In the genomic region with DNA sequence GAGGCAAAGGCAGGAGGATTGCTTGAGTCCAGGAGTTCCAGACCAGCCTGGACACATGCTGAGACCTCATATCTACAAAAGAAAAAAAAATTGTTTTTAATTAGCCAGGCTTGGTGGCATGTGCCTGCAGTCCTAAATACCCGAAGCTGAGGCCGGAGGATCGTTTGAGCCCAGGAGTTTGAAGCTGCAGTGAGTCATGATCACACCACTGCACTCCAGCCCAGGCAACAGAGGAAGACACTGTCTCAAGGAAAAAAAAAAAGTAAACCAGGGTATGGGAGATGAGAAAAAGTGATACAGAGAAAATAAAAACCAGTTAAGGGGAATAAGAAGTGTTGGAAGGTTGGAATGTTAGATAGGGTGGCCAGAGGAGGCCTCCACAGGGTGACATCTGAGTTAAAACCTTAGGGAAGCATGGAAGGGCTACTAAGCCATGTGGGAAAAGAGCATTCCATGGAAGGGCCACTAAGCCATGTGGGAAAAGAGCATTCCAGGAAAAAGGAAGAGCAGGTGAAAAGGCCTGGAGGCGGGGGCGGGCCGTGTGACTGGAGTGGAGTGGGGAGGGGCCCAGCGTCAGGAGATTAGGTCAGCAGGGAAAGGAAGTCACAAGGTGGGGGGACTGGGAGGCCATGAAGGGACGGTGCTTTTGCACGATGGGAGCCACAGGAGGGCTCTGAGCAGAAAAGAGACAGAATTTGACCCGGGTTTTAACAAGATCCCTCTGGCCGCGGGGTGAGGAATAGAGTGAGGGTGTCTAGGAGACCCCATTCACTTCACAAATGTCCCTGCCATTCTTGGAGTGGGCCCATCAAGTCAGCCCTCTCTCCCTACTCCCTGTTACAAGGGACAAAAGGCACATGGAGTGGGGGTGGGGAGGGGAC, we compare ENCODE assay signal across 13 cellular contexts. TPM values are rescaled to one million over a fixed set of nuclear protein-coding genes. Genes with fewer than 3 reads are reported as not detected.
A peak's percentile ranks its signal among the peaks of the same experiment; 100 is the strongest.
DNase-seq lines count a peak whose midpoint lies in the region; ATAC-seq and TF ChIP-seq lines count a peak whose summit lies in the region.
"Had no signal": no experiment of that assay in that cellular context is flagged by ENCODE, and none has a peak within 500 bp of the region (broad histone marks: within the 10 kb centered on the region; RNA-seq: fewer than 3 reads in every experiment).

No MANE protein-coding gene starts in this region.

- peak; percentile 21 to 59 (median 24) for ATAC-seq in right lobe of liver
- ATAC-seq in activated CD4-positive, alpha-beta T cell treated with anti-CD3 and anti-CD28 coated beads for 36 hours, result no peak

- TF ChIP-seq CTCF in chondrocyte (IDR thresholded peaks at IDR 0.05), result no peak
- no peak for TF ChIP-seq CTCF in right lobe of liver (IDR thresholded peaks at IDR 0.05)

- intact Hi-C loops in right lobe of liver (cut with DNase I), result no loop called here
- intact Hi-C loops in activated CD4-positive, alpha-beta T cell treated with anti-CD3 and anti-CD28 coated beads for 36 hours (cut with DNase I, micrococcal nuclease), result no loop called here

- no peaks in the 10 kb centered on the region for H3K4me1 ChIP-seq in right lobe of liver
- H3K4me1 ChIP-seq: colonic mucosa had no signal

- CTCF ChIA-PET in activated CD4-positive, alpha-beta T cell treated with anti-CD3 and anti-CD28 coated beads for 36 hours (lab: Charles Lee), result interaction anchor here (0.8 kb wide), 1 partner anchor 139 kb away, joined by 4 read pairs; no protein-coding TSS in a partner anchor

- TF ChIP-seq POLR2A in right lobe of liver (IDR thresholded peaks at IDR 0.05), result no peak

- H3K36me3 Mint-ChIP-seq in chondrocyte (ENCODE audit: low read depth), result no peaks in the 10 kb centered on the region
- no peaks in the 10 kb centered on the region for H3K36me3 Mint-ChIP-seq in activated CD4-positive, alpha-beta T cell treated with anti-CD3 and anti-CD28 coated beads for 36 hours (ENCODE audit: low read depth)
- H3K36me3 Mint-ChIP-seq: CD4-positive, alpha-beta memory T cell had no signal

- no peaks in the 10 kb centered on the region for H3K9me3 ChIP-seq in right lobe of liver
- H3K9me3 ChIP-seq: colonic mucosa had no signal

- 79% methylated on average over 12 of the region's 12 CpGs for WGBS in right lobe of liver (ENCODE audit: insufficient coverage, low coverage, low lambda C conversion rate, missing lambda C conversion rate)

- H3K27me3 Mint-ChIP-seq in chondrocyte (ENCODE audit: low read depth), result no peaks in the 10 kb centered on the region
- H3K27me3 Mint-ChIP-seq in activated CD4-positive, alpha-beta T cell treated with anti-CD3 and anti-CD28 coated beads for 36 hours, result no peaks in the 10 kb centered on the region

- no peaks in the 10 kb centered on the region for H3K36me3 ChIP-seq in right lobe of liver
- H3K36me3 ChIP-seq: colonic mucosa had no signal

- H3K4me1 Mint-ChIP-seq in chondrocyte (ENCODE audit: low read depth), result peaks cover 9% of the 10 kb centered on the region
- H3K4me1 Mint-ChIP-seq in activated CD4-positive, alpha-beta T cell treated with anti-CD3 and anti-CD28 coated beads for 36 hours, result no peaks in the 10 kb centered on the region
- H3K4me1 Mint-ChIP-seq: CD4-positive, alpha-beta memory T cell had no signal

- peak overlapping the region; percentile 97 for H3K27ac Mint-ChIP-seq in chondrocyte (ENCODE audit: unreplicated experiment)
- H3K27ac Mint-ChIP-seq in activated CD4-positive, alpha-beta T cell treated with anti-CD3 and anti-CD28 coated beads for 36 hours, result no peak overlapping the region
- H3K27ac Mint-ChIP-seq: CD4-positive, alpha-beta memory T cell; progenitor cell of endocrine pancreas had no signal

- H3K9me3 Mint-ChIP-seq in chondrocyte (ENCODE audit: low read depth), result no peaks in the 10 kb centered on the region
- H3K9me3 Mint-ChIP-seq in activated CD4-positive, alpha-beta T cell treated with anti-CD3 and anti-CD28 coated beads for 36 hours (ENCODE audit: low read depth), result no peaks in the 10 kb centered on the region
- H3K9me3 Mint-ChIP-seq: CD4-positive, alpha-beta memory T cell had no signal

- H3K4me3 ChIP-seq in right lobe of liver, result no peak overlapping the region
- H3K4me3 ChIP-seq: colonic mucosa had no signal

- POLR2A ChIA-PET in activated CD4-positive, alpha-beta T cell treated with anti-CD3 and anti-CD28 coated beads for 36 hours (lab: Charles Lee), result no interaction called here

- H3K27ac ChIP-seq in right lobe of liver, result no peak overlapping the region
- H3K27ac ChIP-seq: colonic mucosa had no signal

- DNase-seq in Daoy (ENCODE audit: low read depth) (peak; percentile 77), NCI-H2029 treated with DMSO at 0.1 percent for 48 hours (lab: John Stamatoyannopoulos, UW) (peak; percentile 35), chondrocyte (ENCODE audit: low spot score) (no peak), right lobe of liver (peak in 1 of 3 donors; percentile 47), nucleus accumbens (lab: John Stamatoyannopoulos, UW) (no peak), NCI-H2081 treated with DMSO at 0.1 percent for 48 hours (lab: John Stamatoyannopoulos, UW) (no peak), NCI-H526 treated with DMSO at 0.1 percent for 48 hours (lab: John Stamatoyannopoulos, UW) (no peak)
- no peak for DNase-seq in activated CD4-positive, alpha-beta T cell treated with anti-CD3 and anti-CD28 coated beads for 36 hours
- DNase-seq: CD4-positive, alpha-beta memory T cell; colonic mucosa; NCI-H2171 treated with DMSO at 0.1 percent for 48 hours; SW 1271 had no signal

- H3K4me3 Mint-ChIP-seq in chondrocyte (ENCODE audit: unreplicated experiment), result no peak overlapping the region
- H3K4me3 Mint-ChIP-seq in activated CD4-positive, alpha-beta T cell treated with anti-CD3 and anti-CD28 coated beads for 36 hours, result no peak overlapping the region
- H3K4me3 Mint-ChIP-seq: CD4-positive, alpha-beta memory T cell had no signal

- no peaks in the 10 kb centered on the region for H3K27me3 ChIP-seq in right lobe of liver
- H3K27me3 ChIP-seq: colonic mucosa had no signal

RNA-seq across cellular contexts. Expression of gene CPNE5, which starts 18.3 kb away (rescaled TPM):
- total RNA-seq in Daoy (2014; rRNA removed; shearing (Covaris generic)), result 0.63 TPM in 1 of 2 replicates, not detected in the other
- total RNA-seq in chondrocyte (0.18 TPM in 1 of 3 replicates, not detected in the others), right lobe of liver (under 1 TPM; 0.12 to 0.84 (median 0.23) TPM)
- total RNA-seq in activated CD4-positive, alpha-beta T cell treated with anti-CD3 and anti-CD28 coated beads for 36 hours, result 1 to 10 TPM; 1.1 to 1.3 TPM

RNA-seq across cellular contexts. Expression of gene PPIL1, which starts 53.7 kb away (rescaled TPM):
- 88.3 and 108 TPM in 2 replicates for total RNA-seq in Daoy (2014; rRNA removed; shearing (Covaris generic))
- total RNA-seq in chondrocyte (25.0 to 33.5 TPM (median 25.6 TPM) in 3 replicates), right lobe of liver (10 to 100 TPM; 11.2 to 29.2 (median 16.5) TPM)
- total RNA-seq in activated CD4-positive, alpha-beta T cell treated with anti-CD3 and anti-CD28 coated beads for 36 hours, result 10 to 100 TPM; 45.9 to 46.0 TPM

Comparison
In these comparisons a context has a peak if more than half of its experiments do, and no peak if none do; other contexts are left out.
1. DNase-seq: peak in Daoy (single experiment) and NCI-H2029 treated with DMSO at 0.1 percent for 48 hours (single experiment); none in chondrocyte (single experiment), activated CD4-positive, alpha-beta T cell treated with anti-CD3 and anti-CD28 coated beads for 36 hours (single experiment), nucleus accumbens (0 of 56), NCI-H2081 treated with DMSO at 0.1 percent for 48 hours (single experiment) and NCI-H526 treated with DMSO at 0.1 percent for 48 hours (single experiment).